1 cellular context compared by ENCODE assay signal in the genomic region with DNA sequence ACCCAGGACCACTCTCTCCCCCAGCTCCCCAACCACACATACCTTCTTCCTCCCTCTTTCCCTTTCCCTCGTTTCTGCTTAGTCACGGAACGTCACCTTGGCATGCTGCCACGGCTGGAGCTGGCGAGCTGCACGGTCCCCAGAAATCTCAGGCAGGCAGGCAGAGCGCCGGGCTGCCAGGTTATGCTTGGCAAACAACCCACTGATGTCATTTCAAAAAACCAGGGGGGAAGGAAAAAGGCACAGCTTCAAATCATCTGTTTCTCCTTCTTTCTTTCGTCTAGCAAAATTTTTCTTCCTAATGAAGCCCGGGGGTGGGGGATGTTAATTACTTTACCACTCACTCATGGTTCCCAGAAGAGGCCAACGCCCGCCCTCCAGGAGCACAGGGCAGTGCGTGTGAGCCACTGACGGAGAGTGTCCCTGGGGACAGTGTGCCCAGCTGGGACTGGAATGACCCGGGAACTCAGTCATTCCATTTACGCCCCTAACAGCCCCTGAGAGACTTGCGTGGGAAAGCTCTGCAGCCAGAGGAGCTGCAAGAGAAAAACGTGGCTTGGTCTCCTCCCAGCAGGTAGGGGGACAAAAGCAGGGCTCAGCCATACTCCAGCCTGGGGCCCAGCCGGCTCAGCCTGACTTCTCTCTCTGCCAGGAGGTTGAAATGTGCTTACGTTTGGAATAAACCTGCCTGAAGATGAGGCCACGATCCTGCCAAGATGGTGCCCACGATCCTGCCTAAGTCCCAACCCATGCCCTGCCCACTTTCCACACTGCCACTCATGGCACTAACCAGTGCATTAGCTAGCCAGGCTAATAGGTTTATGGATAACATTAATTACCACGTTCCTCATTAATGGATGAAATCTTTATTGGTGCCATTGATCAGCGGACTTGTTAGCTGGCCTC.
TF ChIP-seq lines count a peak whose summit lies in the region.

No MANE protein-coding gene starts in this region.

TF ChIP-seq in K562, 482 proteins besides CTCF, POLR2A, EP300 and RAD21 (continued from another document):
- TF ChIP-seq, protein P1, sequence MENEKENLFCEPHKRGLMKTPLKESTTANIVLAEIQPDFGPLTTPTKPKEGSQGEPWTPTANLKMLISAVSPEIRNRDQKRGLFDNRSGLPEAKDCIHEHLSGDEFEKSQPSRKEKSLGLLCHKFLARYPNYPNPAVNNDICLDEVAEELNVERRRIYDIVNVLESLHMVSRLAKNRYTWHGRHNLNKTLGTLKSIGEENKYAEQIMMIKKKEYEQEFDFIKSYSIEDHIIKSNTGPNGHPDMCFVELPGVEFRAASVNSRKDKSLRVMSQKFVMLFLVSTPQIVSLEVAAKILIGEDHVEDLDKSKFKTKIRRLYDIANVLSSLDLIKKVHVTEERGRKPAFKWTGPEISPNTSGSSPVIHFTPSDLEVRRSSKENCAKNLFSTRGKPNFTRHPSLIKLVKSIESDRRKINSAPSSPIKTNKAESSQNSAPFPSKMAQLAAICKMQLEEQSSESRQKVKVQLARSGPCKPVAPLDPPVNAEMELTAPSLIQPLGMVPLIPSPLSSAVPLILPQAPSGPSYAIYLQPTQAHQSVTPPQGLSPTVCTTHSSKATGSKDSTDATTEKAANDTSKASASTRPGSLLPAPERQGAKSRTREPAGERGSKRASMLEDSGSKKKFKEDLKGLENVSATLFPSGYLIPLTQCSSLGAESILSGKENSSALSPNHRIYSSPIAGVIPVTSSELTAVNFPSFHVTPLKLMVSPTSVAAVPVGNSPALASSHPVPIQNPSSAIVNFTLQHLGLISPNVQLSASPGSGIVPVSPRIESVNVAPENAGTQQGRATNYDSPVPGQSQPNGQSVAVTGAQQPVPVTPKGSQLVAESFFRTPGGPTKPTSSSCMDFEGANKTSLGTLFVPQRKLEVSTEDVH (IDR thresholded peaks at IDR 0.05; ENCODE audit: low read depth, partially characterized antibody) = no peak
- TF ChIP-seq NFE2 (IDR thresholded peaks at IDR 0.05; ENCODE audit: low read depth) = peak; percentile 60
